In the genomic region with DNA sequence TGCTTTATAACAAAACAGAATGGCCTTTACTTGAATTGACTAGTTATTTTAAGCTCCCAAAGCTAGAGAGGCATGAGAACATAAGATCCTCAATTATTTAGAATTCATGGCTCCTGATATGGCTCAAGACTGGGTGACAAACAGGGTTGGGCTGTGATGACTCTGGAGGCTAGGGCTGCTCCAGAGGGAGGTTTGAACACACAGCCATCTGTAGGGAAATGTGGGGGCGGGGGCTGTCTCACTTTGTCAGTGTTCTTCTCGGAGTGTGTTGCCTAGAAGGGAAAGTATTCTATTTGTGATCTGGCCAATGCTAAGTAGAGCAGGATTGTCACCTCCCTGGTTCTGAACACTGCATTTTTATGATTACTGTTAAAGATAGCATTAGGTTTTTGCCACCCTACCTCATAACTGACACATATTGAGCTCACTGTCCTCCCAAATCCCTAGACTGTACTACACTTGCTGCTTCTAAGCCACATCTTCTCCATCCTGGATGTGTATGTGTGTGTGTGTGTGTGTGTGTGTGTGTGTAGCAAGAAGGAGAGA, we compare ENCODE assay signal across 18 cellular contexts. TPM values are rescaled to one million over a fixed set of nuclear protein-coding genes. Genes with fewer than 3 reads are reported as not detected.
"Had no signal": no experiment of that assay in that cellular context is flagged by ENCODE, and none has a peak within 500 bp of the region (broad histone marks: within the 10 kb centered on the region; RNA-seq: fewer than 3 reads in every experiment).

No MANE protein-coding gene starts in this region.

- H3K4me1 Mint-ChIP-seq: nephron progenitor cell had no signal

- H3K27me3 Mint-ChIP-seq: central memory CD8-positive, alpha-beta T cell had no signal

- H3K36me3 Mint-ChIP-seq: T-cell had no signal

- H3K4me1 ChIP-seq: foreskin keratinocyte, lower lobe of right lung, upper lobe of right lung had no signal

- H3K79me2 ChIP-seq: hepatocyte had no signal

- H3K36me3 ChIP-seq: brain microvascular endothelial cell, lower lobe of right lung, upper lobe of right lung had no signal

- H3K4me2 ChIP-seq: hepatocyte had no signal

- H3K9me3 ChIP-seq: lower lobe of right lung, upper lobe of right lung had no signal

- H3K9me3 Mint-ChIP-seq: central memory CD8-positive, alpha-beta T cell; T-cell had no signal

- H3K4me3 Mint-ChIP-seq: central memory CD8-positive, alpha-beta T cell; nephron progenitor cell; T-cell had no signal

- H3K27ac Mint-ChIP-seq: nephron progenitor cell, T-cell had no signal

- ATAC-seq: foreskin keratinocyte, SK-N-SH treated with all-trans-retinoic acid at 6 μM for 48 hours, T-cell, upper lobe of right lung had no signal

- H2AFZ ChIP-seq: hepatocyte had no signal

- DNase-seq: activated CD8-positive, alpha-beta memory T cell treated with anti-CD3 and anti-CD28 coated beads, Interleukin-2, amount 50 U/mL, for 48 hours; brain microvascular endothelial cell; foreskin keratinocyte; islet precursor cell; lower lobe of right lung; nephron progenitor cell; occipital lobe; retina; SIG-M5; T-cell; T1000; upper lobe of right lung had no signal

- H3K27me3 ChIP-seq: brain microvascular endothelial cell, foreskin keratinocyte, hepatocyte, upper lobe of right lung had no signal

- H3K27ac ChIP-seq: brain microvascular endothelial cell, coronary artery, foreskin keratinocyte, hepatocyte, lower lobe of right lung, upper lobe of right lung had no signal

- H3K4me3 ChIP-seq: coronary artery, hepatocyte, lower lobe of right lung, upper lobe of right lung had no signal

RNA-seq across cellular contexts. Expression of a gene that starts 45.9 kb away (rescaled TPM):
- total RNA-seq: epithelial cell of proximal tubule, fibroblast of lung, foreskin keratinocyte had no signal
